In genomic region chrX:46381630-46382029, GRCh38 we compare ENCODE assay signal across 8 cellular contexts.
DNase-seq lines count a peak whose midpoint lies in the region; FAIRE-seq and TF ChIP-seq lines count a peak whose summit lies in the region.

No MANE protein-coding gene starts in this region.

- H3K9ac ChIP-seq in kidney (ENCODE audit: low read length in 2 of 2), result no peak overlapping the region

- no peak overlapping the region for H3K27ac ChIP-seq in kidney (ENCODE audit: low read depth in 2 of 2, low read length in 2 of 2)

- DNase-seq in Daoy (ENCODE audit: low read depth) (peak; percentile 2), HCEC 1CT (peak; percentile 31), SW480 (ENCODE audit: low spot score) (peak; percentile 33), epithelial cell of proximal tubule (ENCODE audit: low read depth) (no peak), kidney (no peak), islet precursor cell (no peak), SKM-1 (lab: John Stamatoyannopoulos, UW; ENCODE audit: unreplicated experiment) (no peak)
- peak; percentile 7 for DNase-seq in stimulated activated CD8-positive, alpha-beta memory T cell treated with anti-CD3 and anti-CD28 coated beads, Interleukin-4, amount 100 ng/mL, for 24 hours (ENCODE audit: low read depth)

- TF ChIP-seq CTCF in epithelial cell of proximal tubule (conservative IDR thresholded peaks at IDR 0.05; ENCODE audit: low read depth, low read length) (peak; percentile 63), kidney (IDR thresholded peaks at IDR 0.05; ENCODE audit: borderline replicate concordance, extremely low read depth, insufficient read depth) (no peak)

- no peaks in the 10 kb centered on the region for H3K9me3 ChIP-seq in kidney (ENCODE audit: control insufficient read depth in 1 of 2, low read length in 2 of 2)

- intact Hi-C loops in kidney (cut with DNase I), result no loop called here

- H3K4me3 ChIP-seq in epithelial cell of proximal tubule (ENCODE audit: low read depth, low read length) (no peak overlapping the region), kidney (ENCODE audit: low read length in 2 of 2) (no peak overlapping the region)

- H3K36me3 ChIP-seq in kidney (ENCODE audit: control insufficient read depth in 1 of 2, insufficient read depth in 2 of 2, low read length in 2 of 2), result no peaks in the 10 kb centered on the region

- no peak for FAIRE-seq in kidney (lab: Jason Lieb, UNC)

- H3K4me1 ChIP-seq in kidney (ENCODE audit: control insufficient read depth in 1 of 2, insufficient read depth in 1 of 2, low read depth in 1 of 2, low read length in 2 of 2), result no peaks in the 10 kb centered on the region

Comparison
In these comparisons a context has a peak if more than half of its experiments do, and no peak if none do; other contexts are left out.
1. DNase-seq: peak in Daoy (single experiment), HCEC 1CT (single experiment), SW480 (single experiment) and stimulated activated CD8-positive, alpha-beta memory T cell treated with anti-CD3 and anti-CD28 coated beads, Interleukin-4, amount 100 ng/mL, for 24 hours (single experiment); none in epithelial cell of proximal tubule (single experiment), kidney (single experiment), islet precursor cell (single experiment) and SKM-1 (single experiment).